In genomic region chr2:7977900-7978299, GRCh38 we compare ENCODE assay signal across 23 cellular contexts.
"Had no signal": no experiment of that assay in that cellular context is flagged by ENCODE, and none has a peak within 500 bp of the region (broad histone marks: within the 10 kb centered on the region; RNA-seq: fewer than 3 reads in every experiment).

No MANE protein-coding gene starts in this region.

- H3K27ac ChIP-seq: brain microvascular endothelial cell, lower lobe of right lung, parathyroid adenoma, thyroid gland, WERI-Rb-1 had no signal

- H3K4me1 ChIP-seq: lower lobe of right lung, parathyroid adenoma, thyroid gland had no signal

- H3K4me3 ChIP-seq: lower lobe of right lung, mucosa of descending colon, thyroid gland had no signal

- H3K4me3 Mint-ChIP-seq: nephron progenitor cell; stimulated activated naive CD8-positive, alpha-beta T cell treated with anti-CD3 and anti-CD28 coated beads, Interleukin-15, Interleukin-2, amounts not matched to agents 100 ng/mL and 50 ng/mL, for 24 hours had no signal

- H3K9me3 ChIP-seq: lower lobe of right lung, thyroid gland had no signal

- ATAC-seq: activated naive CD4-positive, alpha-beta T cell treated with anti-CD3 and anti-CD28 coated beads, Interleukin-2, amount 50 U/mL, for 72 hours; left lobe of liver; lower lobe of right lung; mucosa of descending colon; right cardiac atrium had no signal

- H3K27me3 Mint-ChIP-seq: stimulated activated naive CD8-positive, alpha-beta T cell treated with anti-CD3 and anti-CD28 coated beads, Interleukin-15, Interleukin-2, amounts not matched to agents 100 ng/mL and 50 ng/mL, for 24 hours had no signal

- H3K27me3 ChIP-seq: brain microvascular endothelial cell, thyroid gland had no signal

- H3K36me3 ChIP-seq: brain microvascular endothelial cell, lower lobe of right lung, thyroid gland, WERI-Rb-1 had no signal

- H3K27ac Mint-ChIP-seq: activated naive CD4-positive, alpha-beta T cell treated with anti-CD3 and anti-CD28 coated beads, Interleukin-2, amount 50 U/mL, for 72 hours; nephron progenitor cell; stimulated activated naive CD8-positive, alpha-beta T cell treated with anti-CD3 and anti-CD28 coated beads, Interleukin-15, Interleukin-2, amounts not matched to agents 100 ng/mL and 50 ng/mL, for 24 hours had no signal

- DNase-seq: activated CD4-positive, CD25-positive, alpha-beta regulatory T cell treated with anti-CD3 and anti-CD28 coated beads, Interleukin-2, amount 50 U/mL, for 72 hours; aorta; brain microvascular endothelial cell; caudate nucleus; dermis blood vessel endothelial cell; effector CD8-positive, alpha-beta T cell; erythroblast; foreskin fibroblast; kidney; lower lobe of right lung; mesendoderm; mucosa of descending colon; nephron progenitor cell; nucleus accumbens; right cardiac atrium; stimulated activated CD4-positive, alpha-beta T cell treated with anti-CD3 and anti-CD28 coated beads, Interleukin-12 subunit alpha, Interleukin-12 subunit beta, amount 100 ng/mL, for 4 hours; substantia nigra; thyroid gland; WERI-Rb-1 had no signal
